In genomic region chr2:236628981-236629605, GRCh38 we compare ENCODE assay signal across 17 cellular contexts. TPM values are rescaled to one million over a fixed set of nuclear protein-coding genes. Genes with fewer than 3 reads are reported as not detected.
DNase-seq lines count a peak whose midpoint lies in the region; ATAC-seq, FAIRE-seq and TF ChIP-seq lines count a peak whose summit lies in the region.
"Had no signal": no experiment of that assay in that cellular context is flagged by ENCODE, and none has a peak within 500 bp of the region (broad histone marks: within the 10 kb centered on the region; RNA-seq: fewer than 3 reads in every experiment).

No MANE protein-coding gene starts in this region.

- H3K9me3 ChIP-seq in left ventricle myocardium inferior (replicated peaks) (no peaks in the 10 kb centered on the region), neuronal stem cell (replicated peaks in 1 of 2; ENCODE audit: control insufficient read depth in 2 of 2, insufficient read depth in 1 of 2, low read depth in 1 of 2, low read length in 2 of 2) (peaks cover 0 to 3% of the 10 kb centered on the region in 2 donors), spleen (no peaks in the 10 kb centered on the region)
- H3K9me3 ChIP-seq: HAP-1 had no signal

- H3K27me3 ChIP-seq in left ventricle myocardium inferior (ENCODE audit: low read depth) (no peaks in the 10 kb centered on the region), neuronal stem cell (ENCODE audit: control insufficient read depth in 3 of 3, insufficient read depth in 3 of 3, low read depth in 1 of 3, low read length in 3 of 3) (no peaks in the 10 kb centered on the region), spleen (replicated peaks in 1 of 7) (no peaks in the 10 kb centered on the region)

- DNase-seq in cardiac septum (ENCODE audit: low spot score) (peak; percentile 31), left ventricle myocardium inferior (no peak), neuronal stem cell (ENCODE audit: low spot score) (no peak), spleen (peak; percentile 51), GM19239 (ENCODE audit: insufficient read length, low spot score) (no peak), GM13976 (ENCODE audit: low spot score) (no peak), SIG-M5 (lab: John Stamatoyannopoulos, UW) (no peak)
- DNase-seq: C1 segment of cervical spinal cord; Calu3; CD4-positive, alpha-beta T cell; DMS 273 treated with DMSO at 0.1 percent for 48 hours had no signal

- H2BK15ac ChIP-seq in neuronal stem cell (ENCODE audit: low read length): no peak overlapping the region

- no peak overlapping the region for H3K9ac ChIP-seq in neuronal stem cell (ENCODE audit: low read depth, low read length, poor library complexity)

- TF ChIP-seq CTCF in left ventricle myocardium inferior (IDR thresholded peaks at IDR 0.05; ENCODE audit: borderline replicate concordance) (no peak), spleen (IDR thresholded peaks at IDR 0.05 in 8 of 11, conservative IDR thresholded peaks at IDR 0.05 in 3 of 11) (no peak), GM13976 (IDR thresholded peaks at IDR 0.05; ENCODE audit: borderline replicate concordance, control extremely low read depth, extremely low read depth, insufficient read depth, missing control alignments) (no peak)

- no peak overlapping the region for H2BK12ac ChIP-seq in neuronal stem cell (ENCODE audit: low read length)

- H3K4me3 ChIP-seq in left ventricle myocardium inferior (no peak overlapping the region), neuronal stem cell (ENCODE audit: low read length in 2 of 2) (no peak overlapping the region), spleen (no peak overlapping the region)
- H3K4me3 ChIP-seq: HAP-1 had no signal

- no peak for TF ChIP-seq POLR2A in spleen (IDR thresholded peaks at IDR 0.05)

- H3K23ac ChIP-seq in neuronal stem cell (ENCODE audit: low read depth, low read length, poor library complexity): peak overlapping the region; percentile 53

- no peak overlapping the region for H4K91ac ChIP-seq in neuronal stem cell (ENCODE audit: low read depth, low read length, poor library complexity)

- no peak overlapping the region for H2BK120ac ChIP-seq in neuronal stem cell (ENCODE audit: low read depth, low read length)

- WGBS in neuronal stem cell (ENCODE audit: extremely low coverage in 2 of 2, insufficient read length in 2 of 2, insufficient replicate concordance in 1 of 2), 2 donors: no CpG with 5 or more reads among the region's 11 CpGs
- WGBS in spleen, 5 donors: 78 to 97% (median 85%) methylated on average over 9 to 11 of the region's 11 CpGs

- H3K4ac ChIP-seq in neuronal stem cell (ENCODE audit: low read length): no peak overlapping the region

- intact Hi-C loops in cardiac septum (cut with DNase I) (loop anchor here (5.0 kb wide), 1 partner anchor 47 kb away; no protein-coding TSS in a partner anchor), left ventricle myocardium inferior (cut with micrococcal nuclease) (no loop called here), spleen (cut with DNase I; ENCODE audit: low total_unique reads) (no loop called here)

- H3K27ac ChIP-seq in left ventricle myocardium inferior (replicated peaks): no peak overlapping the region
- H3K27ac ChIP-seq in neuronal stem cell (replicated peaks; ENCODE audit: low read length): no peak overlapping the region
- H3K27ac ChIP-seq in spleen: no peak overlapping the region

- H3K79me1 ChIP-seq in neuronal stem cell (ENCODE audit: low read depth, low read length): no peaks in the 10 kb centered on the region

- no peak overlapping the region for H3K14ac ChIP-seq in neuronal stem cell (ENCODE audit: low read length)

- in situ Hi-C loops in GM13976 (cut with MboI; ENCODE audit: low sequenced_read_pairs, unreplicated experiment): no loop called here

- H3K4me1 ChIP-seq in left ventricle myocardium inferior (peaks cover 28% of the 10 kb centered on the region), neuronal stem cell (ENCODE audit: control insufficient read depth in 2 of 2, insufficient read depth in 1 of 2, low read depth in 1 of 2, low read length in 2 of 2) (no peaks in the 10 kb centered on the region), spleen (no peaks in the 10 kb centered on the region)
- H3K4me1 ChIP-seq: HAP-1 had no signal

- no peak overlapping the region for H2AFZ ChIP-seq in neuronal stem cell (ENCODE audit: low read length)

- ATAC-seq in GM18858 (IDR thresholded peaks at IDR 0.05; ENCODE audit: unreplicated experiment): no peak
- ATAC-seq: HepG2 had no signal

- peak overlapping the region; percentile 27 for H3K18ac ChIP-seq in neuronal stem cell (ENCODE audit: low read length)

- H3K36me3 ChIP-seq in left ventricle myocardium inferior (no peaks in the 10 kb centered on the region), neuronal stem cell (replicated peaks in 1 of 2; ENCODE audit: control insufficient read depth in 2 of 2, insufficient read depth in 2 of 2, low read length in 2 of 2) (no peaks in the 10 kb centered on the region), spleen (no peaks in the 10 kb centered on the region)
- H3K36me3 ChIP-seq: HAP-1 had no signal

- no peak overlapping the region for H3K4me2 ChIP-seq in neuronal stem cell (ENCODE audit: insufficient read depth, low read length, poor library complexity, severe bottlenecking)

- peak overlapping the region; percentile 72 for H2AK5ac ChIP-seq in neuronal stem cell (ENCODE audit: low read depth, low read length)

- no peak overlapping the region for H2BK5ac ChIP-seq in neuronal stem cell (ENCODE audit: low read length)

- no peak overlapping the region for H4K8ac ChIP-seq in neuronal stem cell (ENCODE audit: low read depth, low read length)

- no peak for FAIRE-seq in GM19239 (lab: Jason Lieb, UNC)
- FAIRE-seq: GM18507, H1, HepG2, HTR-8/SVneo had no signal

RNA-seq across cellular contexts. Expression of gene ACKR3, which starts 59.5 kb away (rescaled TPM):
- total RNA-seq in cardiac septum (36.6 TPM), left ventricle myocardium inferior (39.3 TPM), spleen (100 to 1,000 TPM in 2 of 7 donors, 10 to 100 TPM in 5; 46.9 to 164 (median 86.8) TPM)
- polyA plus RNA-seq in neuronal stem cell (2013, experiment 1 of 2): 4.4 TPM
- polyA plus RNA-seq in neuronal stem cell (2013, experiment 2 of 2): 4.3 TPM
- polyA plus RNA-seq in spleen: 10 to 100 TPM; 11.5 to 15.0 (median 12.8) TPM
- total RNA-seq: HepG2 had no signal
- polyA plus RNA-seq: HepG2 had no signal

Comparison
In these comparisons a context has a peak if more than half of its experiments do, and no peak if none do; other contexts are left out.
1. DNase-seq: peak in cardiac septum (single experiment) and spleen (single experiment); none in left ventricle myocardium inferior (single experiment), neuronal stem cell (single experiment), GM19239 (single experiment), GM13976 (single experiment) and SIG-M5 (single experiment).